In the genomic region with DNA sequence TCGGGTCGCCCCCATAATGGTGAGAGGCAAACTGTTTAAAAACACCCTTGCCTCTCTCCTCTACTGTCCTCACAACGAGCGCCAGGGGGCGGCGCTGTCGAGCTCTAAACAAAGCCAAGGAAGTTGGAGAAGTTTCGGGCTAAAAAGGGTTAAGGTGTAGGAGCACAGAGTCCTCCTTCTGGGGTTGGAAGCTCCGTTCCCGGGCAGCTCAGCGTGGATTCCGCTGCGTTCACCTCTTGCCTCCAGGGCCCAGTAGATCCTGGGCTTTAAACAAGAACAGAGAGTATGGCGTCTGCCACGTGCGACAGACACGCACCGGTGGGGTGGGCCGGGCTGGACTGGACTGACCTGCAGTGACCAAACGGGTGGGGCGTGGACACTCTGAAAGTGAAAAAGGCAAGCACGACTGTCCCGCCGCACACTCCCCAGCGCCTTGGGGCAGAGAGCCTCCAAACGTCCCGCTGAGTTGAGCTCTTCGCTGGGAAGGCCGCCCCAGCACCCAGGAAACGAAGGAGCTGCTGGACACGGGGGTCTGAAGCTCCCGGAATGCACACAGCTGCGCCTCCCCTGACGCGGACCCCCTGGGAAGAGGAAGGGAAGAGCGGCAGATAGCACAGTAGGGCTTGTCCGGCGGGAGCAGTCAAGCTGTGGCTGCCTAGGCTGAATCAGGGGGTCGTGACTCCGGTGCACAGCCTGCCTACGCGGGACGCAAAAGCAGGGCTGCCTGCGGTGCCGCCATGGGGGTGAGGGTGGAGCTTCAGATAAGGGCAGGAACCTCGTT, we compare ENCODE assay signal across 8 cellular contexts. TPM values are rescaled to one million over a fixed set of nuclear protein-coding genes. Genes with fewer than 3 reads are reported as not detected.
DNase-seq lines count a peak whose midpoint lies in the region; ATAC-seq and TF ChIP-seq lines count a peak whose summit lies in the region.

No MANE protein-coding gene starts in this region.

- no peaks in the 10 kb centered on the region for H4K20me1 ChIP-seq in Loucy (ENCODE audit: insufficient read depth, low read length, poor library complexity, severe bottlenecking)

- peak overlapping the region; percentile 37 for H4K91ac ChIP-seq in trophoblast cell (ENCODE audit: low read depth, low read length)

- no peak overlapping the region for H2AK5ac ChIP-seq in trophoblast cell (ENCODE audit: low read length)

- peak overlapping the region; percentile 83 to 85 for H3K27ac ChIP-seq in right atrium auricular region
- H3K27ac ChIP-seq in trophoblast cell (ENCODE audit: low read depth, low read length): no peak overlapping the region

- no peak overlapping the region for H2AFZ ChIP-seq in Loucy (ENCODE audit: low read length)
- H2AFZ ChIP-seq in trophoblast cell (ENCODE audit: insufficient read depth, low read length, poor library complexity): peak overlapping the region; percentile 65

- H3K23ac ChIP-seq in trophoblast cell (ENCODE audit: low read length): no peak overlapping the region

- DNase-seq in Daoy (ENCODE audit: low read depth) (peak; percentile 85), adipocyte (ENCODE audit: low read depth) (peak; percentile 88), right atrium auricular region (ENCODE audit: low spot score) (peak; percentile 88), trophoblast cell (peak; percentile 50 to 78)
- DNase-seq in effector CD4-positive, alpha-beta T cell: no peak
- no peak for DNase-seq in central memory CD4-positive, alpha-beta T cell

- H3K79me2 ChIP-seq in Loucy (ENCODE audit: insufficient read depth, low read length) (no peaks in the 10 kb centered on the region), trophoblast cell (ENCODE audit: control insufficient read depth, insufficient read depth, low read length, poor library complexity) (peaks cover 2% of the 10 kb centered on the region)

- peak overlapping the region; percentile 72 for H3K4me3 ChIP-seq in Loucy (ENCODE audit: low read length, poor library complexity, severe bottlenecking)
- peak overlapping the region; percentile 80 for H3K4me3 ChIP-seq in adipocyte (ENCODE audit: low read length)
- H3K4me3 ChIP-seq in right atrium auricular region: peak overlapping the region; percentile 52 to 63
- H3K4me3 ChIP-seq in trophoblast cell (ENCODE audit: low read depth, low read length): peak overlapping the region; percentile 47

- H3K9me3 ChIP-seq in Loucy (ENCODE audit: insufficient read depth, low read depth, low read length): no peaks in the 10 kb centered on the region
- H3K9me3 ChIP-seq in adipocyte (ENCODE audit: control insufficient read depth, low read length): no peaks in the 10 kb centered on the region
- H3K9me3 ChIP-seq in right atrium auricular region: peaks cover 0 to under 1% of the 10 kb centered on the region in 2 donors
- H3K9me3 ChIP-seq in trophoblast cell (ENCODE audit: insufficient read depth, low read depth, low read length): peaks cover 7% of the 10 kb centered on the region

- peak overlapping the region; percentile 24 for H2BK120ac ChIP-seq in trophoblast cell (ENCODE audit: insufficient read depth, low read length, poor library complexity)

- no peak overlapping the region for H3K4ac ChIP-seq in trophoblast cell (ENCODE audit: low read depth, low read length)

- no peaks in the 10 kb centered on the region for H3F3A ChIP-seq in Loucy (ENCODE audit: low read depth)

- H2BK5ac ChIP-seq in trophoblast cell (ENCODE audit: low read depth, low read length, poor library complexity): no peak overlapping the region

- no peak overlapping the region for H3K9ac ChIP-seq in Loucy (ENCODE audit: low read depth, low read length, poor library complexity, severe bottlenecking)
- peak overlapping the region; percentile 79 for H3K9ac ChIP-seq in adipocyte (ENCODE audit: low read length)
- no peak overlapping the region for H3K9ac ChIP-seq in trophoblast cell (ENCODE audit: low read length)

- H3K36me3 ChIP-seq in Loucy (ENCODE audit: insufficient read depth, low read length) (no peaks in the 10 kb centered on the region), adipocyte (ENCODE audit: control insufficient read depth, insufficient read depth, low read length, severe bottlenecking) (no peaks in the 10 kb centered on the region), right atrium auricular region (no peaks in the 10 kb centered on the region), trophoblast cell (ENCODE audit: control insufficient read depth in 1 of 2, insufficient read depth in 2 of 2, low read length in 2 of 2) (no peaks in the 10 kb centered on the region)

- H3K4me1 ChIP-seq in Loucy (ENCODE audit: insufficient read depth, low read length, poor library complexity, severe bottlenecking) (peaks cover 13% of the 10 kb centered on the region), adipocyte (ENCODE audit: control insufficient read depth, insufficient read depth, low read length) (peaks cover 49% of the 10 kb centered on the region), right atrium auricular region (peaks cover 0 to 56% of the 10 kb centered on the region in 2 donors), trophoblast cell (ENCODE audit: control insufficient read depth in 1 of 2, insufficient read depth in 2 of 2, low read length in 2 of 2) (peaks cover 34 to 43% of the 10 kb centered on the region in 2 experiments)

- TF ChIP-seq CTCF in Loucy (conservative IDR thresholded peaks at IDR 0.05; ENCODE audit: low read length): peak; percentile 79
- peak; percentile 50 to 82 for TF ChIP-seq CTCF in right atrium auricular region (IDR thresholded peaks at IDR 0.05)

- H3K9me2 ChIP-seq in Loucy (replicated peaks; ENCODE audit: low read depth, low read length): no peaks in the 10 kb centered on the region

- H4K12ac ChIP-seq in trophoblast cell (ENCODE audit: low read depth, low read length): no peak overlapping the region

- peaks cover 6% of the 10 kb centered on the region for H3K79me1 ChIP-seq in trophoblast cell (ENCODE audit: low read length)

- H4K8ac ChIP-seq in trophoblast cell (ENCODE audit: low read depth, low read length): peak overlapping the region; percentile 62

- WGBS in trophoblast cell (ENCODE audit: extremely low coverage, insufficient coverage, insufficient read length): no CpG with 5 or more reads among the region's 46 CpGs

- peak overlapping the region; percentile 2 for H3K14ac ChIP-seq in trophoblast cell (ENCODE audit: low read length)

- peak overlapping the region; percentile 25 for H2BK12ac ChIP-seq in trophoblast cell (ENCODE audit: low read length)

- H3K18ac ChIP-seq in trophoblast cell (ENCODE audit: low read length): peak overlapping the region; percentile 58

- H3K4me2 ChIP-seq in Loucy (ENCODE audit: low read depth, low read length, poor library complexity, severe bottlenecking) (peak overlapping the region; percentile 92), trophoblast cell (ENCODE audit: low read length) (peak overlapping the region; percentile 71)

- ATAC-seq in HG03520 (IDR thresholded peaks at IDR 0.05; ENCODE audit: unreplicated experiment): no peak

- H3K27me3 ChIP-seq in Loucy (ENCODE audit: insufficient read depth, low read length, poor library complexity, severe bottlenecking) (peaks cover 43% of the 10 kb centered on the region), adipocyte (replicated peaks; ENCODE audit: control insufficient read depth, insufficient read depth, low read length) (no peaks in the 10 kb centered on the region), right atrium auricular region (peaks cover 0 to 11% of the 10 kb centered on the region in 2 donors), trophoblast cell (ENCODE audit: insufficient read depth, low read length) (peaks cover 31% of the 10 kb centered on the region)

RNA-seq across cellular contexts. Expression of gene THBD, which starts 1.6 kb away (rescaled TPM):
- 5.1 and 5.4 TPM in 2 replicates for total RNA-seq in Daoy (2014; rRNA removed; shearing (Covaris generic))
- total RNA-seq in right atrium auricular region: 10 to 100 TPM; 37.0 to 96.7 TPM
- polyA plus RNA-seq in trophoblast cell (2013): 0.70 and 0.90 TPM in 2 replicates

RNA-seq across cellular contexts. Expression of gene SSTR4, which starts 15.9 kb away (rescaled TPM):
- not detected in 2 replicates for total RNA-seq in Daoy (2014; rRNA removed; shearing (Covaris generic))
- total RNA-seq in right atrium auricular region: not detected
- polyA plus RNA-seq in trophoblast cell (2013): not detected in 2 replicates

RNA-seq across cellular contexts. Expression of gene CD93, which starts 35.1 kb away (rescaled TPM):
- total RNA-seq in Daoy (2014; rRNA removed; shearing (Covaris generic)): under 0.01 TPM in 1 of 2 replicates, not detected in the other
- 10 to 100 TPM; 35.7 to 51.6 TPM for total RNA-seq in right atrium auricular region
- polyA plus RNA-seq in trophoblast cell (2013): under 0.01 TPM in 1 of 2 replicates, not detected in the other

Comparison
In these comparisons a context has a peak if more than half of its experiments do, and no peak if none do; other contexts are left out.
1. DNase-seq: peak in Daoy (single experiment), adipocyte (single experiment), right atrium auricular region (single experiment) and trophoblast cell (2 of 2); none in effector CD4-positive, alpha-beta T cell (single experiment) and central memory CD4-positive, alpha-beta T cell (single experiment).
2. RNA of gene CD93, which starts 35.1 kb away (total RNA-seq): 35.7 to 51.6 TPM in right atrium auricular region; under 0.01 TPM in Daoy; every median in the first group is over 10 times any median in the second.
3. Peak in every context shown above with its lines, with median percentiles within 50 percentile points of each other: H3K4me3 ChIP-seq.